8 cellular contexts compared by ENCODE assay signal in genomic region chr7:5634107-5634950, GRCh38. TPM values are rescaled to one million over a fixed set of nuclear protein-coding genes. Genes with fewer than 3 reads are reported as not detected.
DNase-seq lines count a peak whose midpoint lies in the region; ATAC-seq and TF ChIP-seq lines count a peak whose summit lies in the region.

No MANE protein-coding gene starts in this region.

- H2BK5ac ChIP-seq in neuronal stem cell (ENCODE audit: low read length): no peak overlapping the region

- no peak overlapping the region for H2AFZ ChIP-seq in fibroblast of lung (ENCODE audit: low read length)
- H2AFZ ChIP-seq in neuronal stem cell (ENCODE audit: low read length): peak overlapping the region; percentile 62

- H3K36me3 ChIP-seq in BE2C (peaks cover 40% of the 10 kb centered on the region), fibroblast of lung (ENCODE audit: control insufficient read depth, insufficient read depth, low read length) (peaks cover 4% of the 10 kb centered on the region), neuronal stem cell (replicated peaks in 1 of 2; ENCODE audit: control insufficient read depth in 2 of 2, insufficient read depth in 2 of 2, low read length in 2 of 2) (peaks cover 2 to 55% of the 10 kb centered on the region in 2 donors)

- peak overlapping the region; percentile 75 for H3K4me2 ChIP-seq in fibroblast of lung (ENCODE audit: extremely low read depth, insufficient read depth, low read length)
- no peak overlapping the region for H3K4me2 ChIP-seq in neuronal stem cell (ENCODE audit: insufficient read depth, low read length, poor library complexity, severe bottlenecking)

- H3K9ac ChIP-seq in fibroblast of lung (ENCODE audit: insufficient read depth, low read length) (no peak overlapping the region), neuronal stem cell (ENCODE audit: low read depth, low read length, poor library complexity) (peak overlapping the region; percentile 33)

- H3K27ac ChIP-seq in fibroblast of lung (ENCODE audit: insufficient read depth, low read length) (peak overlapping the region; percentile 79), neuronal stem cell (replicated peaks; ENCODE audit: low read length) (peak overlapping the region; percentile 44)

- H3K79me1 ChIP-seq in neuronal stem cell (ENCODE audit: low read depth, low read length): no peaks in the 10 kb centered on the region

- peaks cover 2% of the 10 kb centered on the region for H3K79me2 ChIP-seq in fibroblast of lung (ENCODE audit: control insufficient read depth, insufficient read depth, low read length)

- WGBS in neuronal stem cell (ENCODE audit: extremely low coverage in 2 of 2, insufficient read length in 2 of 2, insufficient replicate concordance in 1 of 2), 2 donors: no CpG with 5 or more reads among the region's 12 CpGs

- peaks cover 34% of the 10 kb centered on the region for H3K4me1 ChIP-seq in BE2C
- peaks cover 52% of the 10 kb centered on the region for H3K4me1 ChIP-seq in fibroblast of lung (ENCODE audit: control insufficient read depth, extremely low read depth, insufficient read depth, low read length)
- peaks cover 42 to 47% of the 10 kb centered on the region in 2 donors for H3K4me1 ChIP-seq in neuronal stem cell (ENCODE audit: control insufficient read depth in 2 of 2, insufficient read depth in 1 of 2, low read depth in 1 of 2, low read length in 2 of 2)

- DNase-seq in BE2C (peak; percentile 89), NCI-H524 treated with DMSO at 0.1 percent for 48 hours (lab: John Stamatoyannopoulos, UW) (peak; percentile 88), fibroblast of lung (ENCODE audit: low read depth in 2 of 2) (peak; percentile 85 to 89), neuronal stem cell (ENCODE audit: low spot score) (no peak), activated gamma-delta T cell (lab: John Stamatoyannopoulos, UW) (no peak)

- ATAC-seq in GM21381 (IDR thresholded peaks at IDR 0.05; ENCODE audit: unreplicated experiment): no peak
- ATAC-seq in GM18505 (IDR thresholded peaks at IDR 0.05; ENCODE audit: unreplicated experiment): no peak
- no peak for ATAC-seq in GM18868 (IDR thresholded peaks at IDR 0.05; ENCODE audit: unreplicated experiment)

- H3K14ac ChIP-seq in neuronal stem cell (ENCODE audit: low read length): peak overlapping the region; percentile 15

- peak overlapping the region; percentile 18 for H2AK5ac ChIP-seq in neuronal stem cell (ENCODE audit: low read depth, low read length)

- no peak for TF ChIP-seq CTCF in BE2C (IDR thresholded peaks at IDR 0.05; ENCODE audit: low read depth, low read length)
- no peak for TF ChIP-seq CTCF in fibroblast of lung (conservative IDR thresholded peaks at IDR 0.05 in 1 of 2, IDR thresholded peaks at IDR 0.05 in 1 of 2; ENCODE audit: low read depth in 1 of 2, low read length in 2 of 2)

- peak overlapping the region; percentile 36 for H3K23ac ChIP-seq in neuronal stem cell (ENCODE audit: low read depth, low read length, poor library complexity)

- peak overlapping the region; percentile 14 for H4K91ac ChIP-seq in neuronal stem cell (ENCODE audit: low read depth, low read length, poor library complexity)

- H4K8ac ChIP-seq in neuronal stem cell (ENCODE audit: low read depth, low read length): no peak overlapping the region

- H3K9me3 ChIP-seq in BE2C (no peaks in the 10 kb centered on the region), fibroblast of lung (ENCODE audit: control insufficient read depth, insufficient read depth, low read depth, low read length) (no peaks in the 10 kb centered on the region), neuronal stem cell (replicated peaks in 1 of 2; ENCODE audit: control insufficient read depth in 2 of 2, insufficient read depth in 1 of 2, low read depth in 1 of 2, low read length in 2 of 2) (no peaks in the 10 kb centered on the region)

- no peak overlapping the region for H2BK120ac ChIP-seq in neuronal stem cell (ENCODE audit: low read depth, low read length)

- peak overlapping the region; percentile 86 for H2BK12ac ChIP-seq in neuronal stem cell (ENCODE audit: low read length)

- TF ChIP-seq POLR2A in GM18505 (IDR thresholded peaks at IDR 0.05; ENCODE audit: borderline replicate concordance, extremely low read depth, insufficient read depth, insufficient read length): no peak

- peak overlapping the region; percentile 83 for H2BK15ac ChIP-seq in neuronal stem cell (ENCODE audit: low read length)

- H3K4ac ChIP-seq in neuronal stem cell (ENCODE audit: low read length): no peak overlapping the region

- peak overlapping the region; percentile 31 for H3K4me3 ChIP-seq in BE2C (ENCODE audit: low read depth, low read length)
- peak overlapping the region in 2 of 4 experiments; percentile 3 to 25 for H3K4me3 ChIP-seq in fibroblast of lung (replicated peaks in 1 of 4; ENCODE audit: control extremely low read depth in 1 of 4, insufficient read depth in 1 of 4, low read depth in 3 of 4, low read length in 4 of 4)
- no peak overlapping the region for H3K4me3 ChIP-seq in neuronal stem cell (ENCODE audit: low read length in 2 of 2)

- no peaks in the 10 kb centered on the region for H3K27me3 ChIP-seq in BE2C
- H3K27me3 ChIP-seq in fibroblast of lung (ENCODE audit: control insufficient read depth, insufficient read depth, low read length): no peaks in the 10 kb centered on the region
- H3K27me3 ChIP-seq in neuronal stem cell (ENCODE audit: control insufficient read depth in 3 of 3, insufficient read depth in 3 of 3, low read depth in 1 of 3, low read length in 3 of 3): no peaks in the 10 kb centered on the region

- no peaks in the 10 kb centered on the region for H4K20me1 ChIP-seq in fibroblast of lung (ENCODE audit: control insufficient read depth, extremely low read depth, insufficient read depth, low read length)

- H3K18ac ChIP-seq in neuronal stem cell (ENCODE audit: low read length): peak overlapping the region; percentile 91

RNA-seq across cellular contexts. Expression of gene FSCN1, which starts 41.7 kb away (rescaled TPM):
- polyA plus RNA-seq in BE2C (2012; ENCODE audit: insufficient read depth, insufficient read length, low read depth): 1,215 TPM
- total RNA-seq in fibroblast of lung: 104 and 105 TPM in 2 replicates
- polyA plus RNA-seq in fibroblast of lung: 96.2 and 127 TPM in 2 replicates
- 203 and 314 TPM in 2 replicates for polyA plus RNA-seq in fibroblast of lung (2012)
- 154 and 164 TPM in 2 replicates for polyA minus RNA-seq in fibroblast of lung (ENCODE audit: low replicate concordance)
- 203 TPM for polyA plus RNA-seq in neuronal stem cell (2013, experiment 1 of 2)
- polyA plus RNA-seq in neuronal stem cell (2013, experiment 2 of 2): 202 TPM

Comparison
In these comparisons a context has a peak if more than half of its experiments do, and no peak if none do; other contexts are left out.
1. DNase-seq: peak in BE2C (single experiment), NCI-H524 treated with DMSO at 0.1 percent for 48 hours (single experiment) and fibroblast of lung (2 of 2); none in neuronal stem cell (single experiment) and activated gamma-delta T cell (single experiment).